In the genomic region with DNA sequence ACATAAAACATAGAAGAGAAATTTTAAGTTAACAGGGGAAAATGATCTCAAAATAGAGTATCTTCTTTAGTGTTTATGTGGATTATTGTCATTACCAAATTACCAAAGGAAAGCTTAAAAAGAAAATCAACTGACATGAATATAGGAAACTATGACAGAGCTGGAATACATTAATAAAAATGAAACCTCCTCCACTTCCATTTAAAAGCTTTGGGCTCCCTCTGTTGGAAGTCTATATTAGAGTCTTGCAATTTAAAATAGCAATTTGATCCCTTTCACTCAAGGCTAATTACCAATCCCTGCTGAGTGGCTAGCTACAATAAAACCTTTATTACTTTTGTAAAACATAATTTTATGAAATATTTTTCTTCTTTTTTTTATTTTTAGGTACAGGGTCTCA, we compare ENCODE assay signal across 8 cellular contexts.
A peak's percentile ranks its signal among the peaks of the same experiment; 100 is the strongest.
DNase-seq lines count a peak whose midpoint lies in the region; ATAC-seq, FAIRE-seq and TF ChIP-seq lines count a peak whose summit lies in the region.

No MANE protein-coding gene starts in this region.

- H3K9me3 Mint-ChIP-seq in astrocyte (ENCODE audit: unreplicated experiment): no peaks in the 10 kb centered on the region

- H3K4me1 ChIP-seq in cardiac muscle cell (ENCODE audit: low read depth) (peaks cover 13% of the 10 kb centered on the region), astrocyte (ENCODE audit: insufficient read depth, low read length) (no peaks in the 10 kb centered on the region)

- DNase-seq in cardiac muscle cell (ENCODE audit: low read depth in 1 of 2, low spot score in 1 of 2): peak; percentile 44 to 55
- DNase-seq in Right ventricle myocardium inferior (ENCODE audit: missing footprints): no peak
- peak; percentile 28 for DNase-seq in NCI-H2029 treated with DMSO at 0.1 percent for 48 hours (lab: John Stamatoyannopoulos, UW)
- DNase-seq in astrocyte (ENCODE audit: low read depth): peak; percentile 22
- DNase-seq in kidney glomerular epithelial cell (lab: John Stamatoyannopoulos, UW): peak; percentile 24
- no peak for DNase-seq in MG63
- DNase-seq in activated CD4-positive, CD25-positive, alpha-beta regulatory T cell (lab: John Stamatoyannopoulos, UW): no peak

- FAIRE-seq in astrocyte (lab: Jason Lieb, UNC): no peak

- H3K4me3 ChIP-seq in cardiac muscle cell: no peak overlapping the region
- H3K4me3 ChIP-seq in astrocyte (ENCODE audit: insufficient read depth, low read depth, low read length): no peak overlapping the region
- no peak overlapping the region for H3K4me3 ChIP-seq in MG63

- H2AFZ ChIP-seq in astrocyte (ENCODE audit: low read depth, low read length): no peak overlapping the region

- no peak overlapping the region for H3K4me3 Mint-ChIP-seq in astrocyte (ENCODE audit: unreplicated experiment)

- H3K27me3 ChIP-seq in cardiac muscle cell (no peaks in the 10 kb centered on the region), astrocyte (ENCODE audit: insufficient read depth, low read length) (no peaks in the 10 kb centered on the region), MG63 (no peaks in the 10 kb centered on the region)

- no peak overlapping the region for H3K4me2 ChIP-seq in astrocyte (ENCODE audit: low read length)

- ATAC-seq in Right ventricle myocardium inferior: no peak
- no peak for ATAC-seq in GM18517 (IDR thresholded peaks at IDR 0.05; ENCODE audit: unreplicated experiment)

- H3K27me3 Mint-ChIP-seq in astrocyte (ENCODE audit: low read depth, unreplicated experiment): no peaks in the 10 kb centered on the region

- peaks cover 30% of the 10 kb centered on the region for H3K4me1 Mint-ChIP-seq in astrocyte (ENCODE audit: low read depth, unreplicated experiment)

- intact Hi-C loops in Right ventricle myocardium inferior (cut with DNase I): loop anchor here (1.0 to 10.0 kb wide), 2 partner anchors 152 to 307 kb away; no protein-coding TSS in a partner anchor

- H3K27ac ChIP-seq in cardiac muscle cell (no peak overlapping the region), astrocyte (ENCODE audit: low read depth, low read length) (no peak overlapping the region)

- H3K79me2 ChIP-seq in astrocyte (ENCODE audit: insufficient read depth, low read length): no peaks in the 10 kb centered on the region

- H3K27ac Mint-ChIP-seq in astrocyte (ENCODE audit: unreplicated experiment): no peak overlapping the region

- H3K36me3 ChIP-seq in cardiac muscle cell: no peaks in the 10 kb centered on the region
- no peaks in the 10 kb centered on the region for H3K36me3 ChIP-seq in astrocyte (ENCODE audit: insufficient read depth, low read length)
- H3K36me3 ChIP-seq in MG63: no peaks in the 10 kb centered on the region; the same call in 1 of the 2 replicates

- H3K9me3 ChIP-seq in cardiac muscle cell (ENCODE audit: low read depth): no peaks in the 10 kb centered on the region
- peaks cover 3% of the 10 kb centered on the region for H3K9me3 ChIP-seq in astrocyte (ENCODE audit: insufficient read depth, low read depth, low read length)
- H3K9me3 ChIP-seq in MG63: peaks cover 18% of the 10 kb centered on the region

- TF ChIP-seq CTCF in cardiac muscle cell (IDR thresholded peaks at IDR 0.05; ENCODE audit: low read depth, low read length): peak; percentile 38
- peak; percentile 29 for TF ChIP-seq CTCF in astrocyte (IDR thresholded peaks at IDR 0.05; ENCODE audit: insufficient read depth, low read depth, low read length)

- H3K36me3 Mint-ChIP-seq in astrocyte (ENCODE audit: low read depth, unreplicated experiment): peaks cover 4% of the 10 kb centered on the region

- H4K20me1 ChIP-seq in astrocyte (ENCODE audit: insufficient read depth, low read length): peaks cover 4% of the 10 kb centered on the region

- H3K9ac ChIP-seq in astrocyte (ENCODE audit: low read length): no peak overlapping the region

Comparison
In these comparisons a context has a peak if more than half of its experiments do, and no peak if none do; other contexts are left out.
1. DNase-seq: peak in cardiac muscle cell (2 of 2), NCI-H2029 treated with DMSO at 0.1 percent for 48 hours (single experiment), astrocyte (single experiment) and kidney glomerular epithelial cell (single experiment); none in Right ventricle myocardium inferior (single experiment), MG63 (single experiment) and activated CD4-positive, CD25-positive, alpha-beta regulatory T cell (0 of 4).